Comparison of ENCODE assay signal across 1 cellular context in genomic region chr10:133209117-133209516, GRCh38.
TF ChIP-seq lines count a peak whose summit lies in the region.

No MANE protein-coding gene starts in this region.

TF ChIP-seq in HepG2, 621 proteins besides CTCF, POLR2A, EP300 and RAD21:
- TF ChIP-seq MNT (IDR thresholded peaks at IDR 0.05) (peak; percentile 91), CREB3 (CRISPR knock-in tag; IDR thresholded peaks at IDR 0.05) (no peak), POLR2AphosphoS2 (IDR thresholded peaks at IDR 0.05; ENCODE audit: low read depth, low read length) (no peak)
TF ChIP-seq in HepG2: peak in this region for 1.
